In the genomic region with DNA sequence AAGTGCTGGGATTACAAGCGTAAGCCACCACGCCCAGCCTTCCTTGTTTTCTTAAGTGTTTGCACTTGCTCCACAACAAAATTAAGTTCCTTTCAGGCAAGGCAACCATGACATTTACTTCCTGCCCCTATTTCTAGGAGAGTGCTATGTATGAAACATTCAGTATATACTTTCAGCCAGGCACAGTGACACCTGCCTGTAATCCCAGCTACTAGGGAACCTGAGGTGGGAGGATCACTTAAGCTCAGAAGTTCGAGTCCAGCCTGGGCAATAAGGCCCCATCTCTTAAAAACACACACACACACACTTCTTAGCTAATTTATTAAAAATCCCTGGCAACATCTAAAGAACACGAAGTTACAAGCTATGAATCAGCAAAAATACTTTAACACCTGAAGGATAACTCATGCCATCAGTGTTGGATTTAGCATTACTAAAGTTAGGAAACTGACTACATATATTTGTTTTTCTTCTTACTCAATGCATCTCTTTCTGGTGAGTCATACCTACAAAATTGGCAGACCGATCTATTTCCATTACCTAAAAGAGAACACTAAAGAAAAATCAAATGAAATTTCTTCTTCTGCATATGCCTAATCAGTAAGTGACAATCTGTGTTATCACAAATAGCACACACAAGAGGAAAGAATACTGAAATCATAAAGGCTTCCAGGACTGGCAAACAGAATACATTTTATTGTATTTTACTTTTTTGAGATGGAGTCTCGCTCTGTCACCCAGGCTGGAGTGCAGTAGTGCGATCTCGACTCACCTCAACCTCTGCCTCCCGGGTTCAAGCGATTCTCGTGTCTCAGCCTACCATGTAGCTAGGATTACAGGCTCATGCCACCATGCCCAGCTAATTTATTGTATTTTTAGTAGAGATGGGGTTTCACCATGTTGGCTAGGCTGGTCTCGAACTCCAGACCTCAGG, we compare ENCODE assay signal across 10 cellular contexts. TPM values are rescaled to one million over a fixed set of nuclear protein-coding genes. Genes with fewer than 3 reads are reported as not detected.
DNase-seq lines count a peak whose midpoint lies in the region; ATAC-seq and TF ChIP-seq lines count a peak whose summit lies in the region.
"Had no signal": no experiment of that assay in that cellular context is flagged by ENCODE, and none has a peak within 500 bp of the region (broad histone marks: within the 10 kb centered on the region; RNA-seq: fewer than 3 reads in every experiment).

No MANE protein-coding gene starts in this region.

- H3K36me3 ChIP-seq in RWPE2 (ENCODE audit: low read depth): peaks cover 14% of the 10 kb centered on the region; the same call in 1 of the 2 replicates

- peaks cover 27% of the 10 kb centered on the region for H3K4me1 ChIP-seq in RWPE2 (ENCODE audit: insufficient read depth, poor library complexity, severe bottlenecking)

- ATAC-seq in RWPE2 (ENCODE audit: low read depth) (peak; percentile 94), HG02798 (IDR thresholded peaks at IDR 0.05; ENCODE audit: poor library complexity, unreplicated experiment) (no peak), HG03520 (IDR thresholded peaks at IDR 0.05; ENCODE audit: unreplicated experiment) (no peak), GM19397 (IDR thresholded peaks at IDR 0.05; ENCODE audit: unreplicated experiment) (no peak)
- ATAC-seq: mucosa of descending colon had no signal

- peak; percentile 92 for DNase-seq in ELR (ENCODE audit: low read depth)
- DNase-seq in RWPE2 (ENCODE audit: low spot score): no peak
- DNase-seq in fibroblast of gingiva (ENCODE audit: low read depth): peak; percentile 90
- peak; percentile 99 for DNase-seq in renal cortical epithelial cell (ENCODE audit: low read depth)
- DNase-seq in cortex of kidney (lab: John Stamatoyannopoulos, UW): no peak
- DNase-seq: mucosa of descending colon; stimulated activated CD8-positive, alpha-beta memory T cell treated with anti-CD3 and anti-CD28 coated beads, Interleukin-4, amount 100 ng/mL, for 48 hours had no signal

- peak overlapping the region; percentile 77 for H3K27ac ChIP-seq in RWPE2 (ENCODE audit: poor library complexity, severe bottlenecking)

- no peaks in the 10 kb centered on the region for H3K9me3 ChIP-seq in RWPE2 (ENCODE audit: severe bottlenecking)
- H3K9me3 ChIP-seq: mucosa of descending colon had no signal

- H3K4me3 ChIP-seq in RWPE2 (ENCODE audit: severe bottlenecking): no peak overlapping the region
- H3K4me3 ChIP-seq: mucosa of descending colon had no signal

- no peak for TF ChIP-seq CTCF in RWPE2 (IDR thresholded peaks at IDR 0.05; ENCODE audit: poor library complexity, severe bottlenecking)

- H3K27me3 ChIP-seq in RWPE2 (ENCODE audit: insufficient read depth, poor library complexity, severe bottlenecking): no peaks in the 10 kb centered on the region

RNA-seq across cellular contexts. Expression of a gene that starts 41.5 kb away (rescaled TPM):
- total RNA-seq in renal cortical epithelial cell: 17.7 and 28.7 TPM in 2 replicates

RNA-seq across cellular contexts. Expression of a gene that starts 41.6 kb away (rescaled TPM):
- 43.1 and 48.8 TPM in 2 replicates for total RNA-seq in renal cortical epithelial cell

Comparison
In these comparisons a context has a peak if more than half of its experiments do, and no peak if none do; other contexts are left out.
1. DNase-seq: peak in ELR (single experiment), fibroblast of gingiva (single experiment) and renal cortical epithelial cell (single experiment); none in RWPE2 (single experiment) and cortex of kidney (single experiment).